Comparison of ENCODE assay signal across 23 cellular contexts in the genomic region with DNA sequence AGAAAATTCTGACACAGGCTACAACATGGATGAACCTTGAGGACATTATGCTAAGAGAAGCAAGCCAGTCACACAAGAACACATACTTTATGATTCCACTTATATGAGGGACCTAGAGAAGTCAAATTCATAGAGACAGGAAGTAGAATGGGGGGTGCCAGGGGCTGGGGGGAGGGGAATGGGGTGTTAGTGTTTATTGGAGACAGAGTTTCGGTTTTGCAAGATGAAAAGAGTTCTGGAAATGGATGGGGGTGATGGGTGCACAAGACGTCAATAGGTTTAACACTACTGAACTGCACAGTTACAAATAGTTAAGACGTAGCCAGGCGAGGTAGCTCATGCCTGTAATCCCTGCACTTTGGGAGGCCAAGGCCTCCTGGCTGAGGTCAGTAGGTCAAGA. TPM values are rescaled to one million over a fixed set of nuclear protein-coding genes. Genes with fewer than 3 reads are reported as not detected.
DNase-seq lines count a peak whose midpoint lies in the region; ATAC-seq and TF ChIP-seq lines count a peak whose summit lies in the region.
"Had no signal": no experiment of that assay in that cellular context is flagged by ENCODE, and none has a peak within 500 bp of the region (broad histone marks: within the 10 kb centered on the region; RNA-seq: fewer than 3 reads in every experiment).

No MANE protein-coding gene starts in this region.

- H3K36me3 Mint-ChIP-seq in activated naive CD4-positive, alpha-beta T cell treated with anti-CD3 and anti-CD28 coated beads, Interleukin-2, amount 10 ng/mL, durations not matched to agents 7 days and 5 days = peaks cover 2% of the 10 kb centered on the region
- peaks cover 0 to 6% of the 10 kb centered on the region in 2 donors for H3K36me3 Mint-ChIP-seq in activated naive CD4-positive, alpha-beta T cell treated with anti-CD3 and anti-CD28 coated beads, Interleukin-2, amount 50 U/mL, for 72 hours
- H3K36me3 Mint-ChIP-seq in CD4-positive, alpha-beta memory T cell = peaks cover 0 to 4% of the 10 kb centered on the region in 2 donors
- H3K36me3 Mint-ChIP-seq in T-helper 2 cell treated with Interferon-gamma antibody and Interleukin-4, amounts not matched to agents 5 μg/mL and 100 μg/mL, for 36 hours (ENCODE audit: low read depth) = no peaks in the 10 kb centered on the region

- CTCF ChIA-PET in activated naive CD4-positive, alpha-beta T cell treated with anti-CD3 and anti-CD28 coated beads, Interleukin-2, amount 10 ng/mL, durations not matched to agents 7 days and 5 days (lab: Charles Lee) = interaction anchor here (1.2 to 1.6 kb wide), 2 partner anchors 19 to 44 kb away, joined by 3 to 8 read pairs; no protein-coding TSS in a partner anchor
- CTCF ChIA-PET in CD4-positive, alpha-beta memory T cell (lab: Charles Lee; ENCODE audit: partially characterized antibody) = interaction anchor here (1.2 kb wide), 1 partner anchor 47 kb away, joined by 4 read pairs; no protein-coding TSS in a partner anchor
- CTCF ChIA-PET in HEK293T (lab: Yijun Ruan, JAX) = no interaction called here

- no peak for ATAC-seq in activated naive CD4-positive, alpha-beta T cell treated with anti-CD3 and anti-CD28 coated beads, Interleukin-2, amount 50 U/mL, for 72 hours

- peak overlapping the region; percentile 79 for H3K27ac Mint-ChIP-seq in activated naive CD4-positive, alpha-beta T cell treated with anti-CD3 and anti-CD28 coated beads, Interleukin-2, amount 10 ng/mL, durations not matched to agents 7 days and 5 days
- H3K27ac Mint-ChIP-seq in activated naive CD4-positive, alpha-beta T cell treated with anti-CD3 and anti-CD28 coated beads, Interleukin-2, amount 50 U/mL, for 72 hours = no peak overlapping the region
- peak overlapping the region in 6 of 7 donors; percentile 13 to 90 (median 68) for H3K27ac Mint-ChIP-seq in CD4-positive, alpha-beta memory T cell
- peak overlapping the region; percentile 49 for H3K27ac Mint-ChIP-seq in T-helper 2 cell treated with Interferon-gamma antibody and Interleukin-4, amounts not matched to agents 5 μg/mL and 100 μg/mL, for 36 hours

- no peaks in the 10 kb centered on the region for H3K36me3 ChIP-seq in CD4-positive, alpha-beta memory T cell (ENCODE audit: insufficient read depth, low read length)

- intact Hi-C loops in CD4-positive, alpha-beta memory T cell (cut with micrococcal nuclease) = loop anchor here (5.0 kb wide), 1 partner anchor 1932 kb away; a partner anchor contains a TSS

- H3K4me3 ChIP-seq in CD4-positive, alpha-beta memory T cell (ENCODE audit: low read length in 2 of 2) = no peak overlapping the region

- H3K27me3 Mint-ChIP-seq in activated naive CD4-positive, alpha-beta T cell treated with anti-CD3 and anti-CD28 coated beads, Interleukin-2, amount 10 ng/mL, durations not matched to agents 7 days and 5 days = no peaks in the 10 kb centered on the region
- no peaks in the 10 kb centered on the region for H3K27me3 Mint-ChIP-seq in CD4-positive, alpha-beta memory T cell
- no peaks in the 10 kb centered on the region for H3K27me3 Mint-ChIP-seq in T-helper 2 cell treated with Interferon-gamma antibody and Interleukin-4, amounts not matched to agents 5 μg/mL and 100 μg/mL, for 36 hours (ENCODE audit: low read depth)

- H3K4me1 Mint-ChIP-seq in activated naive CD4-positive, alpha-beta T cell treated with anti-CD3 and anti-CD28 coated beads, Interleukin-2, amount 10 ng/mL, durations not matched to agents 7 days and 5 days = peaks cover 51% of the 10 kb centered on the region
- peaks cover 8 to 29% (median 21%) of the 10 kb centered on the region in 4 donors for H3K4me1 Mint-ChIP-seq in CD4-positive, alpha-beta memory T cell
- peaks cover 13% of the 10 kb centered on the region for H3K4me1 Mint-ChIP-seq in T-helper 2 cell treated with Interferon-gamma antibody and Interleukin-4, amounts not matched to agents 5 μg/mL and 100 μg/mL, for 36 hours (ENCODE audit: low read depth)

- POLR2A ChIA-PET in CD4-positive, alpha-beta memory T cell (lab: Charles Lee; ENCODE audit: partially characterized antibody) = interaction anchor here (1.2 kb wide), 1 partner anchor 16 kb away, joined by 4 read pairs; a partner anchor contains a TSS
- POLR2A ChIA-PET in HEK293T (lab: Yijun Ruan, JAX) = no interaction called here

- no peaks in the 10 kb centered on the region for H3K9me3 ChIP-seq in CD4-positive, alpha-beta memory T cell (ENCODE audit: control insufficient read depth in 1 of 2, low read length in 2 of 2)

- peak; percentile 67 for DNase-seq in activated naive CD4-positive, alpha-beta T cell treated with anti-CD3 and anti-CD28 coated beads, Interleukin-2, amount 10 ng/mL, durations not matched to agents 7 days and 5 days
- DNase-seq in activated naive CD4-positive, alpha-beta T cell treated with anti-CD3 and anti-CD28 coated beads, Interleukin-2, amount 50 U/mL, for 72 hours (ENCODE audit: low spot score in 2 of 2) = no peak
- DNase-seq in CD4-positive, alpha-beta memory T cell = peak in 4 of 5 donors; percentile 22 to 58 (median 32)
- DNase-seq in T-helper 2 cell treated with Interferon-gamma antibody and Interleukin-4, amounts not matched to agents 5 μg/mL and 100 μg/mL, for 36 hours (ENCODE audit: low spot score) = no peak
- DNase-seq in HEK293T (ENCODE audit: extremely low spot score) (no peak), DMS53 treated with DMSO at 0.1 percent for 48 hours (lab: John Stamatoyannopoulos, UW; ENCODE audit: unreplicated experiment) (no peak), GM19238 (ENCODE audit: insufficient read length, low spot score) (no peak)
- DNase-seq: DMS53, EL, GF-D8, GOT3, HCEC 1CT, IMR-90, NCI-H1092 treated with DMSO at 0.1 percent for 48 hours, NCI-H1436 treated with DMSO at 0.1 percent for 48 hours, NCI-H2029, NCI-H226, NCI-H510A treated with DMSO at 0.1 percent for 48 hours, NCI-H748 treated with DMSO at 0.1 percent for 48 hours, SHP77 treated with DMSO at 0.1 percent for 48 hours had no signal

- no peak overlapping the region for H3K4me3 Mint-ChIP-seq in activated naive CD4-positive, alpha-beta T cell treated with anti-CD3 and anti-CD28 coated beads, Interleukin-2, amount 10 ng/mL, durations not matched to agents 7 days and 5 days
- H3K4me3 Mint-ChIP-seq in CD4-positive, alpha-beta memory T cell = peak overlapping the region in 5 of 8 donors; percentile 0 to 70 (median 51)
- H3K4me3 Mint-ChIP-seq in T-helper 2 cell treated with Interferon-gamma antibody and Interleukin-4, amounts not matched to agents 5 μg/mL and 100 μg/mL, for 36 hours = no peak overlapping the region

- no peaks in the 10 kb centered on the region for H3K9me3 Mint-ChIP-seq in activated naive CD4-positive, alpha-beta T cell treated with anti-CD3 and anti-CD28 coated beads, Interleukin-2, amount 10 ng/mL, durations not matched to agents 7 days and 5 days
- no peaks in the 10 kb centered on the region for H3K9me3 Mint-ChIP-seq in activated naive CD4-positive, alpha-beta T cell treated with anti-CD3 and anti-CD28 coated beads, Interleukin-2, amount 50 U/mL, for 72 hours
- no peaks in the 10 kb centered on the region for H3K9me3 Mint-ChIP-seq in CD4-positive, alpha-beta memory T cell
- no peaks in the 10 kb centered on the region for H3K9me3 Mint-ChIP-seq in T-helper 2 cell treated with Interferon-gamma antibody and Interleukin-4, amounts not matched to agents 5 μg/mL and 100 μg/mL, for 36 hours

- no peak overlapping the region for H3K27ac ChIP-seq in CD4-positive, alpha-beta memory T cell (ENCODE audit: low read depth, low read length)
- H3K27ac ChIP-seq: KMS-11, RWPE1 had no signal

- no peaks in the 10 kb centered on the region for H3K27me3 ChIP-seq in CD4-positive, alpha-beta memory T cell (ENCODE audit: insufficient read depth, low read length)

- peaks cover 15% of the 10 kb centered on the region for H3K4me1 ChIP-seq in CD4-positive, alpha-beta memory T cell (ENCODE audit: insufficient read depth, low read length)

TF ChIP-seq in HEK293T, 16 proteins besides CTCF, POLR2A, EP300 and RAD21:
- TF ChIP-seq ELF4 (IDR thresholded peaks at IDR 0.05) (no peak), SP1 (IDR thresholded peaks at IDR 0.05) (no peak), L3MBTL2 (conservative IDR thresholded peaks at IDR 0.05) (no peak), HDGF (IDR thresholded peaks at IDR 0.05; ENCODE audit: borderline replicate concordance) (no peak), ZNF384 (IDR thresholded peaks at IDR 0.05) (no peak), FOXM1 (IDR thresholded peaks at IDR 0.05; ENCODE audit: borderline replicate concordance) (no peak), BHLHE40 (IDR thresholded peaks at IDR 0.05; ENCODE audit: borderline replicate concordance) (no peak), FOXA1 (IDR thresholded peaks at IDR 0.05) (no peak), NFRKB (IDR thresholded peaks at IDR 0.05) (no peak), SUZ12 (IDR thresholded peaks at IDR 0.05) (no peak), CTBP1 (IDR thresholded peaks at IDR 0.05; ENCODE audit: borderline replicate concordance) (no peak), TARDBP (IDR thresholded peaks at IDR 0.05) (no peak), LEF1 (IDR thresholded peaks at IDR 0.05; ENCODE audit: borderline replicate concordance) (no peak)
TF ChIP-seq in HEK293T: peak in this region for 0.

RNA-seq across cellular contexts. Expression of a gene that starts 3.5 kb away (rescaled TPM):
- 10 to 100 TPM; 32.2 to 32.5 TPM for total RNA-seq in activated naive CD4-positive, alpha-beta T cell treated with anti-CD3 and anti-CD28 coated beads, Interleukin-2, amount 50 U/mL, for 72 hours
- 10 to 100 TPM; 29.6 to 34.1 TPM for total RNA-seq in CD4-positive, alpha-beta memory T cell
- polyA plus RNA-seq in CD4-positive, alpha-beta memory T cell = 1 to 10 TPM in 1 of 2 donors, under 1 TPM in 1; 0.67 to 3.1 TPM

RNA-seq across cellular contexts. Expression of a gene that starts 16.5 kb away (rescaled TPM):
- total RNA-seq in activated naive CD4-positive, alpha-beta T cell treated with anti-CD3 and anti-CD28 coated beads, Interleukin-2, amount 50 U/mL, for 72 hours = 10 to 100 TPM; 25.9 to 37.3 TPM
- 10 to 100 TPM; 33.2 to 42.8 TPM for total RNA-seq in CD4-positive, alpha-beta memory T cell
- 10 to 100 TPM in 1 of 2 donors, 1 to 10 TPM in 1; 6.2 to 20.8 TPM for polyA plus RNA-seq in CD4-positive, alpha-beta memory T cell

RNA-seq across cellular contexts. Expression of a gene that starts 51.2 kb away (rescaled TPM):
- total RNA-seq in activated naive CD4-positive, alpha-beta T cell treated with anti-CD3 and anti-CD28 coated beads, Interleukin-2, amount 50 U/mL, for 72 hours = not detected
- not detected for total RNA-seq in CD4-positive, alpha-beta memory T cell
- not detected for polyA plus RNA-seq in CD4-positive, alpha-beta memory T cell
- total RNA-seq: IMR-90 had no signal
- polyA plus RNA-seq: BJ, IMR-90 had no signal

Comparison
In these comparisons a context has a peak if more than half of its experiments do, and no peak if none do; other contexts are left out.
1. DNase-seq: peak in activated naive CD4-positive, alpha-beta T cell treated with anti-CD3 and anti-CD28 coated beads, Interleukin-2, amount 10 ng/mL, durations not matched to agents 7 days and 5 days (single experiment) and CD4-positive, alpha-beta memory T cell (4 of 5); none in activated naive CD4-positive, alpha-beta T cell treated with anti-CD3 and anti-CD28 coated beads, Interleukin-2, amount 50 U/mL, for 72 hours (0 of 2), T-helper 2 cell treated with Interferon-gamma antibody and Interleukin-4, amounts not matched to agents 5 μg/mL and 100 μg/mL, for 36 hours (single experiment), HEK293T (single experiment), DMS53 treated with DMSO at 0.1 percent for 48 hours (single experiment) and GM19238 (single experiment).
2. H3K27ac Mint-ChIP-seq: peak in activated naive CD4-positive, alpha-beta T cell treated with anti-CD3 and anti-CD28 coated beads, Interleukin-2, amount 10 ng/mL, durations not matched to agents 7 days and 5 days (single experiment), CD4-positive, alpha-beta memory T cell (6 of 7) and T-helper 2 cell treated with Interferon-gamma antibody and Interleukin-4, amounts not matched to agents 5 μg/mL and 100 μg/mL, for 36 hours (single experiment); none in activated naive CD4-positive, alpha-beta T cell treated with anti-CD3 and anti-CD28 coated beads, Interleukin-2, amount 50 U/mL, for 72 hours (0 of 2).
3. H3K4me3 Mint-ChIP-seq: peak in CD4-positive, alpha-beta memory T cell (5 of 8); none in activated naive CD4-positive, alpha-beta T cell treated with anti-CD3 and anti-CD28 coated beads, Interleukin-2, amount 10 ng/mL, durations not matched to agents 7 days and 5 days (single experiment) and T-helper 2 cell treated with Interferon-gamma antibody and Interleukin-4, amounts not matched to agents 5 μg/mL and 100 μg/mL, for 36 hours (single experiment).